8 cellular contexts compared by ENCODE assay signal in genomic region chr19:10332158-10332964, GRCh38. TPM values are rescaled to one million over a fixed set of nuclear protein-coding genes. Genes with fewer than 3 reads are reported as not detected.
DNase-seq lines count a peak whose midpoint lies in the region; ATAC-seq and TF ChIP-seq lines count a peak whose summit lies in the region.

No MANE protein-coding gene starts in this region.

- CTCF ChIA-PET in OCI-LY7 (lab: Charles Lee; ENCODE audit: unreplicated experiment): no interaction called here

- no peak for TF ChIP-seq EP300 in ovary (IDR thresholded peaks at IDR 0.05)

- H3K36me3 ChIP-seq in DND-41 (ENCODE audit: insufficient read depth, low read length): peaks cover 61% of the 10 kb centered on the region
- H3K36me3 ChIP-seq in OCI-LY7 (ENCODE audit: insufficient read depth, low read length): peaks cover 51% of the 10 kb centered on the region
- H3K36me3 ChIP-seq in ovary: no peaks in the 10 kb centered on the region
- H3K36me3 ChIP-seq in adrenal gland (replicated peaks in 1 of 2): peaks cover 0 to 30% of the 10 kb centered on the region in 2 donors

- H4K20me1 ChIP-seq in DND-41 (ENCODE audit: insufficient read depth, low read length) (peaks cover 51% of the 10 kb centered on the region), OCI-LY7 (ENCODE audit: insufficient read depth, low read length) (peaks cover 12% of the 10 kb centered on the region)

- no peak for DNase-seq in DND-41
- DNase-seq in OCI-LY7 (ENCODE audit: low spot score): no peak
- no peak for DNase-seq in epithelial cell of prostate (ENCODE audit: low read depth, low spot score)
- DNase-seq in ovary: no peak
- DNase-seq in occipital lobe (lab: John Stamatoyannopoulos, UW): no peak
- DNase-seq in NCI-H1092 treated with DMSO at 0.1 percent for 48 hours (lab: John Stamatoyannopoulos, UW): no peak
- no peak for DNase-seq in adrenal gland
- no peak for DNase-seq in D341Med (ENCODE audit: low spot score)

- TF ChIP-seq CTCF in DND-41 (IDR thresholded peaks at IDR 0.05; ENCODE audit: borderline replicate concordance, extremely low read depth, low read length, poor library complexity, severe bottlenecking): peak; percentile 35
- 0 out of 2 replicates have a peak, but pooled peaks have one; percentile 16 for TF ChIP-seq CTCF in OCI-LY7 (conservative IDR thresholded peaks at IDR 0.05; ENCODE audit: low read length)
- no peak for TF ChIP-seq CTCF in ovary (IDR thresholded peaks at IDR 0.05)
- TF ChIP-seq CTCF in adrenal gland (IDR thresholded peaks at IDR 0.05): no peak

- TSS peak; percentile 47 for BruUV-seq in OCI-LY7 (replicated peaks; lab: Mats Ljungman, UMichigan)

- H3K4me3 ChIP-seq in DND-41 (ENCODE audit: low read depth in 1 of 2, low read length in 2 of 2) (peak overlapping the region; percentile 59 to 94), OCI-LY7 (ENCODE audit: low read depth, low read length, poor library complexity, severe bottlenecking) (peak overlapping the region; percentile 83), ovary (peak overlapping the region; percentile 91), adrenal gland (peak overlapping the region in 2 of 4 donors; percentile 62 to 84)

- H3K4me1 ChIP-seq in DND-41 (ENCODE audit: insufficient read depth, low read length): peaks cover 28% of the 10 kb centered on the region
- peaks cover 29% of the 10 kb centered on the region for H3K4me1 ChIP-seq in OCI-LY7 (ENCODE audit: insufficient read depth, low read length, poor library complexity, severe bottlenecking)
- H3K4me1 ChIP-seq in ovary (ENCODE audit: insufficient read depth): peaks cover 12% of the 10 kb centered on the region
- H3K4me1 ChIP-seq in adrenal gland (replicated peaks in 1 of 2): peaks cover 13 to 17% of the 10 kb centered on the region in 2 donors

- 22 to 26% (median 25%) methylated on average over 18 of the region's 18 CpGs for WGBS in ovary, 3 donors
- WGBS in adrenal gland, 4 donors: 37 to 42% (median 39%) methylated on average over 14 to 18 of the region's 18 CpGs

- H3K4me2 ChIP-seq in DND-41 (ENCODE audit: insufficient read depth, low read length) (peak overlapping the region; percentile 96), OCI-LY7 (ENCODE audit: low read length) (peak overlapping the region; percentile 97)

- peak overlapping the region; percentile 89 for H2AFZ ChIP-seq in DND-41 (ENCODE audit: low read depth, low read length)
- H2AFZ ChIP-seq in OCI-LY7 (ENCODE audit: low read length): no peak overlapping the region

- no peaks in the 10 kb centered on the region for H3K9me3 ChIP-seq in DND-41 (ENCODE audit: insufficient read depth, low read length, severe bottlenecking)
- H3K9me3 ChIP-seq in OCI-LY7 (ENCODE audit: low read length): no peaks in the 10 kb centered on the region
- no peaks in the 10 kb centered on the region for H3K9me3 ChIP-seq in ovary
- H3K9me3 ChIP-seq in adrenal gland (replicated peaks in 1 of 3): no peaks in the 10 kb centered on the region

- H3K27me3 ChIP-seq in DND-41 (ENCODE audit: insufficient read depth, low read length, poor library complexity): no peaks in the 10 kb centered on the region
- H3K27me3 ChIP-seq in ovary: no peaks in the 10 kb centered on the region
- no peaks in the 10 kb centered on the region for H3K27me3 ChIP-seq in adrenal gland

- TF ChIP-seq POLR2A in ovary (IDR thresholded peaks at IDR 0.05) (no peak), adrenal gland (IDR thresholded peaks at IDR 0.05) (no peak)

- intact Hi-C loops in OCI-LY7 (cut with micrococcal nuclease; ENCODE audit: unreplicated experiment): loop anchor here (2.0 to 10.0 kb wide), 3 partner anchors 48 to 232 kb away; partner anchors contain the start of genes CDKN2D, KRI1 and TYK2
- intact Hi-C loops in ovary (cut with DNase I): loop anchor here in 1 of 4 donors (5.0 kb wide), 1 partner anchor 50 kb away; the partner anchor contains the start of gene TYK2
- intact Hi-C loops in adrenal gland (cut with DNase I): no loop called here

- ATAC-seq in DND-41 (ENCODE audit: insufficient read depth, low read depth): no peak; the same call in 2 of the 3 replicates

- POLR2A ChIA-PET in OCI-LY7 (lab: Charles Lee): interaction anchor here (1.1 to 1.6 kb wide), 3 partner anchors 61 to 70 kb away, joined by 3 to 4 read pairs (median 4); partner anchors contain the start of gene ICAM1

- no peaks in the 10 kb centered on the region for H3K9me2 ChIP-seq in OCI-LY7 (ENCODE audit: insufficient read depth, low read length)

- peaks cover 76% of the 10 kb centered on the region for H3K79me2 ChIP-seq in DND-41 (ENCODE audit: insufficient read depth, low read length)
- peaks cover 30% of the 10 kb centered on the region for H3K79me2 ChIP-seq in OCI-LY7 (ENCODE audit: insufficient read depth, low read depth, low read length)

- H3K27ac ChIP-seq in DND-41 (ENCODE audit: low read length) (peak overlapping the region; percentile 99), OCI-LY7 (ENCODE audit: low read depth, low read length, poor library complexity, severe bottlenecking) (peak overlapping the region; percentile 82), epithelial cell of prostate (peak overlapping the region; percentile 67), ovary (peak overlapping the region; percentile 78 to 89), adrenal gland (peak overlapping the region in 2 of 5 donors; percentile 93 to 94)

- H3K9ac ChIP-seq in DND-41 (ENCODE audit: low read depth, low read length): peak overlapping the region; percentile 98

RNA-seq across cellular contexts. Expression of gene RAVER1, which starts 1.0 kb away (rescaled TPM):
- 21.6 and 35.7 TPM in 2 replicates for total RNA-seq in OCI-LY7 (2014; rRNA removed; shearing (Covaris generic))
- total RNA-seq in OCI-LY7 (2022): 90.7 and 95.8 TPM in 2 replicates
- 10 to 100 TPM; 13.1 to 50.7 (median 41.0) TPM for total RNA-seq in ovary
- 10 to 100 TPM in 1 of 2 donors, 1 to 10 TPM in 1; 1.3 to 18.2 TPM for polyA plus RNA-seq in ovary
- 3.0 TPM for total RNA-seq in occipital lobe
- 10 to 100 TPM; 24.2 to 42.7 (median 28.1) TPM for total RNA-seq in adrenal gland
- 10 to 100 TPM in 1 of 3 donors, 1 to 10 TPM in 2; 4.1 to 14.0 (median 5.5) TPM for polyA plus RNA-seq in adrenal gland

RNA-seq across cellular contexts. Expression of gene ICAM3, which starts 7.1 kb away (rescaled TPM):
- 63.7 and 66.0 TPM in 2 replicates for total RNA-seq in OCI-LY7 (2014; rRNA removed; shearing (Covaris generic))
- total RNA-seq in OCI-LY7 (2022): 76.4 and 82.0 TPM in 2 replicates
- total RNA-seq in ovary: 10 to 100 TPM in 1 of 7 donors, 1 to 10 TPM in 6; 2.2 to 10.9 (median 3.6) TPM
- polyA plus RNA-seq in ovary: 1 to 10 TPM; 3.9 to 4.3 TPM
- 0.94 TPM for total RNA-seq in occipital lobe
- total RNA-seq in adrenal gland: 10 to 100 TPM in 2 of 8 donors, 1 to 10 TPM in 6; 3.7 to 17.7 (median 8.0) TPM
- 10 to 100 TPM in 1 of 3 donors, 1 to 10 TPM in 2; 4.8 to 11.1 (median 8.4) TPM for polyA plus RNA-seq in adrenal gland

RNA-seq across cellular contexts. Expression of gene FDX2, which starts 16.5 kb away (rescaled TPM):
- total RNA-seq in OCI-LY7 (2014; rRNA removed; shearing (Covaris generic)): 17.2 and 28.8 TPM in 2 replicates
- total RNA-seq in OCI-LY7 (2022) (10.4 and 17.1 TPM in 2 replicates), ovary (10 to 100 TPM; 11.1 to 23.6 (median 13.2) TPM), occipital lobe (14.7 TPM), adrenal gland (10 to 100 TPM; 21.1 to 35.1 (median 29.8) TPM)
- polyA plus RNA-seq in ovary (10 to 100 TPM in 1 of 2 donors, 1 to 10 TPM in 1; 2.5 to 16.8 TPM), adrenal gland (10 to 100 TPM; 26.6 to 45.3 (median 33.4) TPM)

RNA-seq across cellular contexts. Expression of gene ZGLP1, which starts 22.7 kb away (rescaled TPM):
- 2.3 and 8.8 TPM in 2 replicates for total RNA-seq in OCI-LY7 (2014; rRNA removed; shearing (Covaris generic))
- 5.4 and 5.7 TPM in 2 replicates for total RNA-seq in OCI-LY7 (2022)
- 1 to 10 TPM; 2.6 to 5.6 (median 3.0) TPM for total RNA-seq in ovary
- 1 to 10 TPM in 1 of 2 donors, under 1 TPM in 1; 0.27 to 4.5 TPM for polyA plus RNA-seq in ovary
- 1.6 TPM for total RNA-seq in occipital lobe
- total RNA-seq in adrenal gland: 1 to 10 TPM in 6 of 8 donors, not detected in 2; 1.0 to 4.5 (median 2.0) TPM
- 10 to 100 TPM in 1 of 3 donors, 1 to 10 TPM in 1, under 1 TPM in 1; 0.48 to 38.8 (median 8.8) TPM for polyA plus RNA-seq in adrenal gland

RNA-seq across cellular contexts. Expression of gene ICAM5, which starts 42.6 kb away (rescaled TPM):
- total RNA-seq in OCI-LY7 (2014; rRNA removed; shearing (Covaris generic)): 2.7 and 6.4 TPM in 2 replicates
- 10.8 and 12.6 TPM in 2 replicates for total RNA-seq in OCI-LY7 (2022)
- total RNA-seq in ovary: 10 to 100 TPM in 3 of 7 donors, 1 to 10 TPM in 1, under 1 TPM in 3; 0.51 to 16.1 (median 2.5) TPM
- polyA plus RNA-seq in ovary: under 1 TPM in 1 of 2 donors, not detected in 1; 0.11 TPM
- total RNA-seq in occipital lobe: 3.3 TPM
- total RNA-seq in adrenal gland: 1 to 10 TPM in 1 of 8 donors, under 1 TPM in 5, not detected in 2; 0.13 to 2.2 (median 0.50) TPM
- under 1 TPM in 2 of 3 donors, not detected in 1; 0.20 to 0.64 TPM for polyA plus RNA-seq in adrenal gland

Comparison
In these comparisons a context has a peak if more than half of its experiments do, and no peak if none do; other contexts are left out.
1. CTCF ChIP-seq: peak in DND-41 (single experiment) and OCI-LY7 (single experiment); none in ovary (0 of 3) and adrenal gland (0 of 6).